ENCODE assay signal across 22 cellular contexts in the genomic region with DNA sequence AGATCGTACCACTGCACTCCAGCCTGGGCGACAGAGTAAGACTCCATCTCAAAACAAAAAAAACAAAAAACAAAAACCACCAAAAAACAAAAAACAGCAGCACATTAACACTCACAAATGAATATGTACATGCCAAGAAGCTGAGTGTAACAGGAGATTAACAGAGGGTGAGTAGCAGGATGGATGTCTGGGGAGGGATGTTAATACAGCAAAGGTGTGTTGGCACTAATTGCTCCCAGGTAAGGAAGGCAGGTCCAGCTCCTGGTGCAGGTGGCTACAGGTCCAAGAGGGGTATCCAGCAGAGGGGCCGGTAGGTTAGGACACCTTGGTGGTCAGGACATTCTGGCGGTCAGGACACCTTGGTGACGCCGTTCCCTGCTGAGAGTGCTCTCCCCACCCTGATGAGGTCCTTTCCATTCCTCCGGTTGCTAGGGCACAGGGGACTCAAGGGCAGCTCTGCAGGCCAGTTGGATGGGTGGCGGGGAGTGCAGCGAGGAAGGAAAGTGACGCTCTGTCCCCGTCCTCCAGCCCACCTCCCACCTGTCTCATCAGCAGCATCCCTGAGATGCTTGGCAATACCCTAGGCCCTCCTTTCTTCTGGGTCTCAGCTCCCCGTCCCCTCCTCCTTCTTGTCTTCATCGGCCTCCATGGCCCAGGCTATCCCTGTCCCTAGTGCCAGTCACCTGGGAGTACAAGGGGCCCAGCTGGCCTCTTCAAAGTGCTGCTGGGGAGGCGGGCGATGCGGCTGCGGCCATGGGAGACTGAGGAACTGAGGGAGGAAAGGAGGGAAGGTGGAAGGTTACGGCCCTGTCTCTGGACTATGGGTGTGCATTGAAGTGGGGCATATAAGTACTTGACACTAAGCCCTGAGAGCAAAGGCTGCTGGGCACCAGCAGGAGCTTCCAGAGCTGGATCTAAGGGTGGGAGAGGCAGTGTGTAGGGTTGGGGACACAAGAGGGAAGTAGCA. TPM values are rescaled to one million over a fixed set of nuclear protein-coding genes. Genes with fewer than 3 reads are reported as not detected.
DNase-seq lines count a peak whose midpoint lies in the region; ATAC-seq, FAIRE-seq and TF ChIP-seq lines count a peak whose summit lies in the region.
"Had no signal": no experiment of that assay in that cellular context is flagged by ENCODE, and none has a peak within 500 bp of the region (broad histone marks: within the 10 kb centered on the region; RNA-seq: fewer than 3 reads in every experiment).

No MANE protein-coding gene starts in this region.

- ATAC-seq in GM21528 (IDR thresholded peaks at IDR 0.05; ENCODE audit: low FRiP score, unreplicated experiment) = no peak
- no peak for ATAC-seq in HG03565 (IDR thresholded peaks at IDR 0.05; ENCODE audit: unreplicated experiment)
- ATAC-seq in HG03571 (IDR thresholded peaks at IDR 0.05; ENCODE audit: unreplicated experiment) = no peak

- H3K36me3 ChIP-seq in HEK293 (ENCODE audit: control insufficient read depth in 2 of 2, insufficient read depth in 1 of 2, low read length in 2 of 2) (peaks cover 38 to 57% of the 10 kb centered on the region in 2 experiments), bronchial epithelial cell (ENCODE audit: control insufficient read depth, insufficient read depth, low read length) (peaks cover 5% of the 10 kb centered on the region)

- TF ChIP-seq CTCF in HEK293 (tag by site-specific recombination; IDR thresholded peaks at IDR 0.05) (no peak), bronchial epithelial cell (IDR thresholded peaks at IDR 0.05; ENCODE audit: insufficient read depth, low read length, severe bottlenecking) (no peak)

- no peak overlapping the region for H3K27ac ChIP-seq in HEK293 (ENCODE audit: extremely low read depth, low read depth, low read length)
- H3K27ac ChIP-seq: C4-2B had no signal

- peak; percentile 75 for FAIRE-seq in bronchial epithelial cell (lab: Jason Lieb, UNC)
- FAIRE-seq: G401.6 had no signal

- H3K4me1 ChIP-seq in HEK293 (ENCODE audit: control insufficient read depth, insufficient read depth, low read length) = no peaks in the 10 kb centered on the region; the same call in 1 of the 2 replicates

- H3K27me3 ChIP-seq in bronchial epithelial cell (ENCODE audit: control insufficient read depth, insufficient read depth, low read length) = no peaks in the 10 kb centered on the region

- no peaks in the 10 kb centered on the region for H3K9me3 ChIP-seq in HEK293 (ENCODE audit: control insufficient read depth, insufficient read depth, low read depth, low read length)

- intact Hi-C loops in posterior vena cava (cut with DNase I) = no loop called here

- peak; percentile 46 for DNase-seq in activated effector memory CD4-positive, alpha-beta T cell treated with anti-CD3 and anti-CD28 coated beads, Interleukin-2, amount 50 U/mL, for 16 hours
- DNase-seq in activated effector memory CD4-positive, alpha-beta T cell treated with Interleukin-2 at 50 U/mL for 16 hours = no peak
- no peak for DNase-seq in bronchial epithelial cell (ENCODE audit: low read depth)
- DNase-seq in posterior vena cava (ENCODE audit: low spot score) = peak; percentile 71
- DNase-seq: DND-41; HCEC 1CT; KG1; NCI-H1417 treated with DMSO at 0.1 percent for 48 hours; NCI-H2029; NCI-H2171; NCI-H446 treated with DMSO at 0.1 percent for 48 hours; NK-92 treated with Interleukin-12 subunit alpha and Interleukin-12 subunit beta, amount 100 ng/mL, for 24 hours; OCI-M1; RPMI8226 had no signal

- POLR2A ChIA-PET in HEK293 (lab: Yijun Ruan, JAX) = interaction anchor here (0.7 to 1.9 kb wide), 3 partner anchors 16 to 99 kb away, joined by 3 to 4 read pairs (median 3); no protein-coding TSS in a partner anchor

- no peak overlapping the region for H3K4me3 ChIP-seq in HEK293 (ENCODE audit: low read depth, low read length)
- no peak overlapping the region for H3K4me3 ChIP-seq in bronchial epithelial cell (ENCODE audit: low read depth, low read length)

- CTCF ChIA-PET in HEK293 (lab: Yijun Ruan, JAX) = interaction anchor here (0.6 to 3.2 kb wide), 7 partner anchors 8 to 678 kb away, joined by 3 to 20 read pairs (median 5); a partner anchor contains a TSS

TF ChIP-seq in HEK293, 187 proteins besides CTCF, POLR2A, EP300 and RAD21 (continues in another document):
- no peak for TF ChIP-seq ZNF138 (tag by site-specific recombination; IDR thresholded peaks at IDR 0.05; ENCODE audit: borderline replicate concordance)
- TF ChIP-seq ZNF266 (tag by site-specific recombination; IDR thresholded peaks at IDR 0.05; ENCODE audit: low read depth) = no peak
- TF ChIP-seq ZNF10 (tag by site-specific recombination; IDR thresholded peaks at IDR 0.05) = peak; percentile 98
- TF ChIP-seq ZNF366 (tag by site-specific recombination; conservative IDR thresholded peaks at IDR 0.05) = peak; percentile 37; the same call in 1 of the 2 replicates
- no peak for TF ChIP-seq ZNF555 (tag by site-specific recombination; conservative IDR thresholded peaks at IDR 0.05)
- TF ChIP-seq, protein P1, sequence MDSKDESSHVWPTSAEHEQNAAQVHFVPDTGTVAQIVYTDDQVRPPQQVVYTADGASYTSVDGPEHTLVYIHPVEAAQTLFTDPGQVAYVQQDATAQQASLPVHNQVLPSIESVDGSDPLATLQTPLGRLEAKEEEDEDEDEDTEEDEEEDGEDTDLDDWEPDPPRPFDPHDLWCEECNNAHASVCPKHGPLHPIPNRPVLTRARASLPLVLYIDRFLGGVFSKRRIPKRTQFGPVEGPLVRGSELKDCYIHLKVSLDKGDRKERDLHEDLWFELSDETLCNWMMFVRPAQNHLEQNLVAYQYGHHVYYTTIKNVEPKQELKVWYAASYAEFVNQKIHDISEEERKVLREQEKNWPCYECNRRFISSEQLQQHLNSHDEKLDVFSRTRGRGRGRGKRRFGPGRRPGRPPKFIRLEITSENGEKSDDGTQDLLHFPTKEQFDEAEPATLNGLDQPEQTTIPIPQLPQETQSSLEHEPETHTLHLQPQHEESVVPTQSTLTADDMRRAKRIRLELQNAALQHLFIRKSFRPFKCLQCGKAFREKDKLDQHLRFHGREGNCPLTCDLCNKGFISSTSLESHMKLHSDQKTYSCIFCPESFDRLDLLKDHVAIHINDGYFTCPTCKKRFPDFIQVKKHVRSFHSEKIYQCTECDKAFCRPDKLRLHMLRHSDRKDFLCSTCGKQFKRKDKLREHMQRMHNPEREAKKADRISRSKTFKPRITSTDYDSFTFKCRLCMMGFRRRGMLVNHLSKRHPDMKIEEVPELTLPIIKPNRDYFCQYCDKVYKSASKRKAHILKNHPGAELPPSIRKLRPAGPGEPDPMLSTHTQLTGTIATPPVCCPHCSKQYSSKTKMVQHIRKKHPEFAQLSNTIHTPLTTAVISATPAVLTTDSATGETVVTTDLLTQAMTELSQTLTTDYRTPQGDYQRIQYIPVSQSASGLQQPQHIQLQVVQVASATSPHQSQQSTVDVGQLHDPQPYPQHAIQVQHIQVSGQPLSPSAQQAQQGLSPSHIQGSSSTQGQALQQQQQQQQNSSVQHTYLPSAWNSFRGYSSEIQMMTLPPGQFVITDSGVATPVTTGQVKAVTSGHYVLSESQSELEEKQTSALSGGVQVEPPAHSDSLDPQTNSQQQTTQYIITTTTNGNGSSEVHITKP (tag by site-specific recombination; IDR thresholded peaks at IDR 0.05) = peak; percentile 46
- TF ChIP-seq, protein P2, sequence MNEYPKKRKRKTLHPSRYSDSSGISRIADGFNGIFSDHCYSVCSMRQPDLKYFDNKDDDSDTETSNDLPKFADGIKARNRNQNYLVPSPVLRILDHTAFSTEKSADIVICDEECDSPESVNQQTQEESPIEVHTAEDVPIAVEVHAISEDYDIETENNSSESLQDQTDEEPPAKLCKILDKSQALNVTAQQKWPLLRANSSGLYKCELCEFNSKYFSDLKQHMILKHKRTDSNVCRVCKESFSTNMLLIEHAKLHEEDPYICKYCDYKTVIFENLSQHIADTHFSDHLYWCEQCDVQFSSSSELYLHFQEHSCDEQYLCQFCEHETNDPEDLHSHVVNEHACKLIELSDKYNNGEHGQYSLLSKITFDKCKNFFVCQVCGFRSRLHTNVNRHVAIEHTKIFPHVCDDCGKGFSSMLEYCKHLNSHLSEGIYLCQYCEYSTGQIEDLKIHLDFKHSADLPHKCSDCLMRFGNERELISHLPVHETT (tag by site-specific recombination; IDR thresholded peaks at IDR 0.05) = peak; percentile 13; the same call in 1 of the 2 replicates
- no peak for TF ChIP-seq ZNF514 (tag by site-specific recombination; IDR thresholded peaks at IDR 0.05)
- TF ChIP-seq TCF7L2 (IDR thresholded peaks at IDR 0.05; ENCODE audit: borderline replicate concordance, low read depth, low read length) = no peak
- TF ChIP-seq ZNF114 (tag by site-specific recombination; IDR thresholded peaks at IDR 0.05) = no peak
- TF ChIP-seq SCRT1 (tag by site-specific recombination; IDR thresholded peaks at IDR 0.05; ENCODE audit: borderline replicate concordance) = no peak
- no peak for TF ChIP-seq TRIM28 (IDR thresholded peaks at IDR 0.05; ENCODE audit: borderline replicate concordance, low read length)
- TF ChIP-seq ZNF600 (tag by site-specific recombination; IDR thresholded peaks at IDR 0.05) = peak; percentile 90

RNA-seq across cellular contexts. Expression of a gene that starts 10.7 kb away (rescaled TPM):
- not detected in 2 replicates for total RNA-seq in bronchial epithelial cell
- 1 to 10 TPM in 1 of 2 donors, under 1 TPM in 1; 0.51 to 1.7 TPM for total RNA-seq in posterior vena cava
- total RNA-seq: A673, SK-MEL-5 had no signal

RNA-seq across cellular contexts. Expression of a gene that starts 21.6 kb away (rescaled TPM):
- total RNA-seq in bronchial epithelial cell = 0.13 TPM in 1 of 2 replicates, not detected in the other
- total RNA-seq in posterior vena cava = under 1 TPM; 0.10 to 0.65 TPM

RNA-seq across cellular contexts. Expression of a gene that starts 26.8 kb away (rescaled TPM):
- 78.0 and 91.4 TPM in 2 replicates for total RNA-seq in bronchial epithelial cell
- 10 to 100 TPM; 65.2 to 71.9 TPM for total RNA-seq in posterior vena cava

RNA-seq across cellular contexts. Expression of a gene that starts 42.1 kb away (rescaled TPM):
- total RNA-seq in bronchial epithelial cell (not detected in 2 replicates), posterior vena cava (under 1 TPM; 0.19 to 0.42 TPM)

Comparison
In these comparisons a context has a peak if more than half of its experiments do, and no peak if none do; other contexts are left out.
1. DNase-seq: peak in activated effector memory CD4-positive, alpha-beta T cell treated with anti-CD3 and anti-CD28 coated beads, Interleukin-2, amount 50 U/mL, for 16 hours (single experiment) and posterior vena cava (single experiment); none in activated effector memory CD4-positive, alpha-beta T cell treated with Interleukin-2 at 50 U/mL for 16 hours (single experiment) and bronchial epithelial cell (single experiment).